Comparison of ENCODE assay signal across 19 cellular contexts in genomic region chr19:56123492-56123891, GRCh38. TPM values are rescaled to one million over a fixed set of nuclear protein-coding genes. Genes with fewer than 3 reads are reported as not detected.
"Had no signal": no experiment of that assay in that cellular context is flagged by ENCODE, and none has a peak within 500 bp of the region (broad histone marks: within the 10 kb centered on the region; RNA-seq: fewer than 3 reads in every experiment).

No MANE protein-coding gene starts in this region.

RNA-seq across cellular contexts. Expression of gene GALP, which starts 52.3 kb away (rescaled TPM):
- total RNA-seq: dermis microvascular lymphatic vessel endothelial cell; esophagus squamous epithelium; fibroblast of villous mesenchyme; left lobe of liver; lower leg skin; lung microvascular endothelial cell; mesothelial cell of epicardium; mucosa of descending colon; naive thymus-derived CD8-positive, alpha-beta T cell; ovary; psoas muscle; renal cortical epithelial cell; thoracic aorta; tibial nerve; upper lobe of right lung; uterus had no signal
- polyA plus RNA-seq: keratinocyte; naive thymus-derived CD8-positive, alpha-beta T cell; neural cell; ovary; psoas muscle; small intestine had no signal
